Comparison of ENCODE assay signal across 1 cellular context in the genomic region with DNA sequence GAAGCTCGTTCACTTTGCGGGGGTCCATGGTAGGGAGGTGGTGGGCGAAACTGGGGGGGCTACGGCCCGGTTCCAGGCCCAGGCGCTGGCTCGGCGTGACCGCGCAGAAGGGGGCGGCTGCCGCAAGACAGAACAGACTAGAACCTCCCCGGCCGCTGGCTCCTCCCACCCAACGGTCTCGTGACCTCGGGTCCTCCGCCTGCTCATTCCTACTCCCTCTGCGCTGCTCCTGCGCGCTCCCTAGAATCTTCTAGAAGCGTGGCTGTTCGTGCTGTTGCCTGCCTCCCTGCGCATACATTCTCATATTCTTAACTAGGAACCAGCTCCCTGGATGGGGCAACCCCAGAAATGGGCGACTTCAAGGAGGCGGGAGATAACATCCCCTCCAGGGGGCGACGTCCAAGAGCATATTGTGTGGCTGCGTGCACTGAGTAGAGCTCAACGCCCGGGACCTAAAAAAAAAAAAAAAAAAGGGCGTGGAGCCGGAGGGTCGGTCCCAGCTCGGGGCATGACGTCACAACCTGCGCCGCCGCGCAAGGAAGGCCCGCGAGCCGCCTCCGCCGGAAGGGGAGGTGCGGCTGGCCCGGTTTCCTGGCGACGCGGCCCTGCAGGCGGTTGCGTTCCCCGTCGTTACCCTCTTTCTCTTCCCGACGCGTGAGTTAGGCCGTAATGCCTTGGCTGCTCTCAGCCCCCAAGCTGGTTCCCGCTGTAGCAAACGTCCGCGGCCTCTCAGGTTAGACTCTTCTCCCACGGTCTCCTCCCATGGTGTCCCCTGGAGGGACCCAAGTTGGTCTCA.
TF ChIP-seq lines count a peak whose summit lies in the region.

ST13 (minus strand) TSS at position 127 of the 796 bp plus-strand sequence; CDS start at position 28, 99 bp downstream.
XPNPEP3 (plus strand) TSS at position 636 of the 796 bp plus-strand sequence; CDS start at position 670, 34 bp downstream.

TF ChIP-seq in HepG2, 621 proteins besides CTCF, POLR2A, EP300 and RAD21 (continued from another document and continues in another):
- TF ChIP-seq NFAT5 (CRISPR knock-in tag; IDR thresholded peaks at IDR 0.05) = peak; percentile 16; the same call in 1 of the 2 replicates
- TF ChIP-seq, protein P1, sequence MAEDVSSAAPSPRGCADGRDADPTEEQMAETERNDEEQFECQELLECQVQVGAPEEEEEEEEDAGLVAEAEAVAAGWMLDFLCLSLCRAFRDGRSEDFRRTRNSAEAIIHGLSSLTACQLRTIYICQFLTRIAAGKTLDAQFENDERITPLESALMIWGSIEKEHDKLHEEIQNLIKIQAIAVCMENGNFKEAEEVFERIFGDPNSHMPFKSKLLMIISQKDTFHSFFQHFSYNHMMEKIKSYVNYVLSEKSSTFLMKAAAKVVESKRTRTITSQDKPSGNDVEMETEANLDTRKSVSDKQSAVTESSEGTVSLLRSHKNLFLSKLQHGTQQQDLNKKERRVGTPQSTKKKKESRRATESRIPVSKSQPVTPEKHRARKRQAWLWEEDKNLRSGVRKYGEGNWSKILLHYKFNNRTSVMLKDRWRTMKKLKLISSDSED (CRISPR knock-in tag; IDR thresholded peaks at IDR 0.05) = peak; percentile 82; the same call in 1 of the 2 replicates
- TF ChIP-seq TCF7 (IDR thresholded peaks at IDR 0.05; ENCODE audit: low read depth) = no peak
- no peak for TF ChIP-seq ZNF296 (CRISPR knock-in tag; conservative IDR thresholded peaks at IDR 0.05)
- 0 out of 2 replicates have a peak, but pooled peaks have one; percentile 41 for TF ChIP-seq ZNF766 (CRISPR knock-in tag; IDR thresholded peaks at IDR 0.05; ENCODE audit: borderline replicate concordance)
- no peak for TF ChIP-seq TP53 (CRISPR knock-in tag; conservative IDR thresholded peaks at IDR 0.05)
- peak; percentile 67; the same call in 1 of the 2 replicates for TF ChIP-seq ARHGAP35 (CRISPR knock-in tag; IDR thresholded peaks at IDR 0.05; ENCODE audit: borderline replicate concordance)
- no peak for TF ChIP-seq HDAC6 (IDR thresholded peaks at IDR 0.05; ENCODE audit: low read depth, low read length)
- TF ChIP-seq RFX5 (IDR thresholded peaks at IDR 0.05; ENCODE audit: low read depth, low read length) = peak; percentile 69; the same call in 1 of the 2 replicates
- TF ChIP-seq ZNF605 (CRISPR knock-in tag; IDR thresholded peaks at IDR 0.05) = peak; percentile 63
- no peak for TF ChIP-seq HNRNPUL1 (IDR thresholded peaks at IDR 0.05; ENCODE audit: low read depth, low read length)
- TF ChIP-seq, protein P2, sequence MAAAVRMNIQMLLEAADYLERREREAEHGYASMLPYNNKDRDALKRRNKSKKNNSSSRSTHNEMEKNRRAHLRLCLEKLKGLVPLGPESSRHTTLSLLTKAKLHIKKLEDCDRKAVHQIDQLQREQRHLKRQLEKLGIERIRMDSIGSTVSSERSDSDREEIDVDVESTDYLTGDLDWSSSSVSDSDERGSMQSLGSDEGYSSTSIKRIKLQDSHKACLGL (CRISPR knock-in tag; IDR thresholded peaks at IDR 0.05) = no peak
- peak; percentile 76; the same call in 1 of the 2 replicates for TF ChIP-seq ZNF747 (CRISPR knock-in tag; IDR thresholded peaks at IDR 0.05; ENCODE audit: borderline replicate concordance)
- TF ChIP-seq, protein P3, sequence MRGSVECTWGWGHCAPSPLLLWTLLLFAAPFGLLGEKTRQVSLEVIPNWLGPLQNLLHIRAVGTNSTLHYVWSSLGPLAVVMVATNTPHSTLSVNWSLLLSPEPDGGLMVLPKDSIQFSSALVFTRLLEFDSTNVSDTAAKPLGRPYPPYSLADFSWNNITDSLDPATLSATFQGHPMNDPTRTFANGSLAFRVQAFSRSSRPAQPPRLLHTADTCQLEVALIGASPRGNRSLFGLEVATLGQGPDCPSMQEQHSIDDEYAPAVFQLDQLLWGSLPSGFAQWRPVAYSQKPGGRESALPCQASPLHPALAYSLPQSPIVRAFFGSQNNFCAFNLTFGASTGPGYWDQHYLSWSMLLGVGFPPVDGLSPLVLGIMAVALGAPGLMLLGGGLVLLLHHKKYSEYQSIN (CRISPR knock-in tag; IDR thresholded peaks at IDR 0.05; ENCODE audit: borderline replicate concordance) = no peak
- no peak; the same call in 1 of the 2 replicates for TF ChIP-seq GMEB2 (CRISPR knock-in tag; IDR thresholded peaks at IDR 0.05; ENCODE audit: low read depth)
- TF ChIP-seq IRX3 (CRISPR knock-in tag; IDR thresholded peaks at IDR 0.05; ENCODE audit: borderline replicate concordance, low read depth) = peak; percentile 20; the same call in 1 of the 2 replicates
- no peak for TF ChIP-seq ARID2 (CRISPR knock-in tag; IDR thresholded peaks at IDR 0.05; ENCODE audit: borderline replicate concordance)
- TF ChIP-seq KAT8 (CRISPR knock-in tag; IDR thresholded peaks at IDR 0.05) = peak; percentile 96
- TF ChIP-seq PHF21A (CRISPR knock-in tag; IDR thresholded peaks at IDR 0.05) = peak; percentile 83; the same call in 1 of the 2 replicates
- TF ChIP-seq HHEX (CRISPR knock-in tag; IDR thresholded peaks at IDR 0.05) = no peak
- no peak; the same call in 1 of the 2 replicates for TF ChIP-seq ATF7-NPFF (CRISPR knock-in tag; IDR thresholded peaks at IDR 0.05; ENCODE audit: low read depth)
- TF ChIP-seq ZNF570 (CRISPR knock-in tag; IDR thresholded peaks at IDR 0.05; ENCODE audit: borderline replicate concordance) = 0 out of 2 replicates have a peak, but pooled peaks have one; percentile 77
- peak; percentile 64 for TF ChIP-seq GATAD2A (CRISPR knock-in tag; IDR thresholded peaks at IDR 0.05)
- TF ChIP-seq ZNF850 (CRISPR knock-in tag; conservative IDR thresholded peaks at IDR 0.05) = no peak; the same call in 1 of the 2 replicates
- TF ChIP-seq ZNF121 (CRISPR knock-in tag; IDR thresholded peaks at IDR 0.05) = peak; percentile 73; the same call in 1 of the 2 replicates
- TF ChIP-seq ZNF33B (CRISPR knock-in tag; IDR thresholded peaks at IDR 0.05) = peak; percentile 90
- no peak for TF ChIP-seq ELF4 (CRISPR knock-in tag; IDR thresholded peaks at IDR 0.05; ENCODE audit: borderline replicate concordance)
- peak; percentile 74 for TF ChIP-seq ELF1 (CRISPR knock-in tag; IDR thresholded peaks at IDR 0.05)
- TF ChIP-seq STAT5B (CRISPR knock-in tag; IDR thresholded peaks at IDR 0.05) = no peak
- TF ChIP-seq RORA (CRISPR knock-in tag; IDR thresholded peaks at IDR 0.05) = no peak
- TF ChIP-seq, protein P4, sequence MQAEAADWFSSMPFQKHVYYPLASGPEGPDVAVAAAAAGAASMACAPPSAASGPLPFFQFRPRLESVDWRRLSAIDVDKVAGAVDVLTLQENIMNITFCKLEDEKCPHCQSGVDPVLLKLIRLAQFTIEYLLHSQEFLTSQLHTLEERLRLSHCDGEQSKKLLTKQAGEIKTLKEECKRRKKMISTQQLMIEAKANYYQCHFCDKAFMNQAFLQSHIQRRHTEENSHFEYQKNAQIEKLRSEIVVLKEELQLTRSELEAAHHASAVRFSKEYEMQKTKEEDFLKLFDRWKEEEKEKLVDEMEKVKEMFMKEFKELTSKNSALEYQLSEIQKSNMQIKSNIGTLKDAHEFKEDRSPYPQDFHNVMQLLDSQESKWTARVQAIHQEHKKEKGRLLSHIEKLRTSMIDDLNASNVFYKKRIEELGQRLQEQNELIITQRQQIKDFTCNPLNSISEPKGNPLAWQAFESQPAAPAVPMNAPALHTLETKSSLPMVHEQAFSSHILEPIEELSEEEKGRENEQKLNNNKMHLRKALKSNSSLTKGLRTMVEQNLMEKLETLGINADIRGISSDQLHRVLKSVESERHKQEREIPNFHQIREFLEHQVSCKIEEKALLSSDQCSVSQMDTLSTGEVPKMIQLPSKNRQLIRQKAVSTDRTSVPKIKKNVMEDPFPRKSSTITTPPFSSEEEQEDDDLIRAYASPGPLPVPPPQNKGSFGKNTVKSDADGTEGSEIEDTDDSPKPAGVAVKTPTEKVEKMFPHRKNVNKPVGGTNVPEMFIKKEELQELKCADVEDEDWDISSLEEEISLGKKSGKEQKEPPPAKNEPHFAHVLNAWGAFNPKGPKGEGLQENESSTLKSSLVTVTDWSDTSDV (CRISPR knock-in tag; IDR thresholded peaks at IDR 0.05) = peak; percentile 15; the same call in 1 of the 2 replicates
- TF ChIP-seq ERF (CRISPR knock-in tag; IDR thresholded peaks at IDR 0.05) = peak; percentile 96
- TF ChIP-seq ZNF263 (CRISPR knock-in tag; IDR thresholded peaks at IDR 0.05) = peak; percentile 56; the same call in 1 of the 2 replicates
- TF ChIP-seq SAP130 (CRISPR knock-in tag; IDR thresholded peaks at IDR 0.05; ENCODE audit: low read depth) = peak; percentile 89
- TF ChIP-seq ZNF709 (CRISPR knock-in tag; IDR thresholded peaks at IDR 0.05) = peak; percentile 90; the same call in 1 of the 2 replicates
- no peak for TF ChIP-seq LCORL (IDR thresholded peaks at IDR 0.05)
- peak; percentile 29; the same call in 1 of the 2 replicates for TF ChIP-seq LCORL (CRISPR knock-in tag; IDR thresholded peaks at IDR 0.05)
- no peak for TF ChIP-seq ZNF781 (CRISPR knock-in tag; IDR thresholded peaks at IDR 0.05; ENCODE audit: borderline replicate concordance, not compliant biosample characterization)
- TF ChIP-seq MLLT10 (CRISPR knock-in tag; IDR thresholded peaks at IDR 0.05) = no peak
- peak; percentile 39; the same call in 1 of the 2 replicates for TF ChIP-seq AKNA (CRISPR knock-in tag; IDR thresholded peaks at IDR 0.05; ENCODE audit: borderline replicate concordance)
- no peak for TF ChIP-seq SUZ12 (IDR thresholded peaks at IDR 0.05; ENCODE audit: low read depth, low read length)
